In genomic region chr6:158259845-158260244, GRCh38 we compare ENCODE assay signal across 33 cellular contexts.
"Had no signal": no experiment of that assay in that cellular context is flagged by ENCODE, and none has a peak within 500 bp of the region (broad histone marks: within the 10 kb centered on the region; RNA-seq: fewer than 3 reads in every experiment).

No MANE protein-coding gene starts in this region.

- H3K27me3 Mint-ChIP-seq: naive B cell; naive thymus-derived CD8-positive, alpha-beta T cell; natural killer cell treated with Interleukin-12 subunit alpha and Interleukin-12 subunit beta and Interleukin-15 and Interleukin-18, amount 100 ng/mL, for 72 hours; progenitor cell of endocrine pancreas; stimulated activated memory B cell treated with anti-CD40 and anti-IgM and Interleukin-4, amounts not matched to agents 10 μg/mL and 1 μg/mL and 100 μg/mL, for 72 hours; stimulated activated naive CD8-positive, alpha-beta T cell treated with anti-CD3 and anti-CD28 coated beads, Interleukin-15, amount 100 ng/mL, for 72 hours; type B pancreatic cell had no signal

- H3K4me3 ChIP-seq: ovary, psoas muscle, skin epidermis, smooth muscle cell, spleen, suprapubic skin, testis, tibial artery, upper lobe of right lung, uterus had no signal

- H3K36me3 Mint-ChIP-seq: naive B cell; natural killer cell treated with Interleukin-12 subunit alpha and Interleukin-12 subunit beta and Interleukin-15 and Interleukin-18, amount 100 ng/mL, for 72 hours had no signal

- H3K27ac ChIP-seq: neutrophil, ovary, parathyroid adenoma, psoas muscle, skin epidermis, spleen, suprapubic skin, testis, tibial artery, upper lobe of right lung, uterus had no signal

- H3K9me3 ChIP-seq: neutrophil, ovary, psoas muscle, spleen, suprapubic skin, testis, tibial artery, upper lobe of right lung, uterus had no signal

- H2AFZ ChIP-seq: parathyroid adenoma had no signal

- H3K4me2 ChIP-seq: smooth muscle cell had no signal

- H3K36me3 ChIP-seq: neutrophil, ovary, suprapubic skin, tibial artery, upper lobe of right lung, uterus had no signal

- H3K4me3 Mint-ChIP-seq: naive thymus-derived CD8-positive, alpha-beta T cell; natural killer cell treated with Interleukin-12 subunit alpha and Interleukin-12 subunit beta and Interleukin-15 and Interleukin-18, amount 100 ng/mL, for 72 hours; nephron progenitor cell; neural crest cell; stimulated activated memory B cell treated with anti-CD40 and anti-IgM and Interleukin-4, amounts not matched to agents 10 μg/mL and 1 μg/mL and 100 μg/mL, for 72 hours; stimulated activated naive CD8-positive, alpha-beta T cell treated with anti-CD3 and anti-CD28 coated beads, Interleukin-15, amount 100 ng/mL, for 72 hours; type B pancreatic cell had no signal

- DNase-seq: naive B cell; naive thymus-derived CD8-positive, alpha-beta T cell; nephron progenitor cell; nucleus accumbens; ovary; posterior cingulate gyrus; psoas muscle; right cardiac atrium; spleen; stimulated activated CD4-positive, alpha-beta T cell treated with anti-CD3 and anti-CD28 coated beads, Interleukin-12 subunit alpha, Interleukin-12 subunit beta, amount 100 ng/mL, for 4 hours; stimulated activated CD4-positive, alpha-beta T cell treated with anti-CD3 and anti-CD28 coated beads, Interleukin-1b, Interleukin-23, amount 100 ng/mL, for 48 hours; stimulated activated CD4-positive, alpha-beta T cell treated with anti-CD3 and anti-CD28 coated beads, Interleukin-4, amount 100 ng/mL, for 1 hour; stimulated activated CD4-positive, alpha-beta T cell treated with anti-CD3 and anti-CD28 coated beads, Interleukin-4, amount 100 ng/mL, for 4 hours; stimulated activated CD8-positive, alpha-beta memory T cell treated with anti-CD3 and anti-CD28 coated beads, Interleukin-4, amount 100 ng/mL, for 48 hours; stimulated activated naive CD4-positive, alpha-beta T cell; stimulated activated naive CD8-positive, alpha-beta T cell treated with anti-CD3 and anti-CD28 coated beads, Interleukin-15, amount 100 ng/mL, for 72 hours; stimulated activated naive CD8-positive, alpha-beta T cell treated with anti-CD3 and anti-CD28 coated beads, Interleukin-15, Interleukin-2, amounts not matched to agents 100 U/mL and 50 U/mL, for 24 hours; substantia nigra; testis; tibial artery; upper lobe of right lung; uterus had no signal

- H3K27me3 ChIP-seq: neutrophil, ovary, spleen, suprapubic skin, testis, tibial artery, upper lobe of right lung, uterus had no signal

- H3K9ac ChIP-seq: parathyroid adenoma had no signal

- H3K9me3 Mint-ChIP-seq: naive B cell; naive thymus-derived CD8-positive, alpha-beta T cell; natural killer cell treated with Interleukin-12 subunit alpha and Interleukin-12 subunit beta and Interleukin-15 and Interleukin-18, amount 100 ng/mL, for 72 hours; neural crest cell; stimulated activated memory B cell treated with anti-CD40 and anti-IgM and Interleukin-4, amounts not matched to agents 10 μg/mL and 1 μg/mL and 100 μg/mL, for 72 hours; stimulated activated naive CD8-positive, alpha-beta T cell treated with anti-CD3 and anti-CD28 coated beads, Interleukin-15, amount 100 ng/mL, for 72 hours; type B pancreatic cell had no signal

- ATAC-seq: naive thymus-derived CD8-positive, alpha-beta T cell; natural killer cell treated with Interleukin-12 subunit alpha and Interleukin-12 subunit beta and Interleukin-15 and Interleukin-18, amount 100 ng/mL, for 72 hours; psoas muscle; right cardiac atrium; sciatic nerve; stimulated activated memory B cell treated with anti-CD40 and anti-IgM and Interleukin-4, amounts not matched to agents 10 μg/mL and 1 μg/mL and 100 μg/mL, for 72 hours; stimulated activated naive CD8-positive, alpha-beta T cell treated with anti-CD3 and anti-CD28 coated beads, Interleukin-15, amount 100 ng/mL, for 72 hours; stimulated activated naive CD8-positive, alpha-beta T cell treated with anti-CD3 and anti-CD28 coated beads, Interleukin-15, Interleukin-2, amounts not matched to agents 100 U/mL and 50 U/mL, for 24 hours; upper lobe of right lung had no signal

- H3K27ac Mint-ChIP-seq: natural killer cell treated with Interleukin-12 subunit alpha and Interleukin-12 subunit beta and Interleukin-15 and Interleukin-18, amount 100 ng/mL, for 72 hours; nephron progenitor cell; progenitor cell of endocrine pancreas; stimulated activated memory B cell treated with anti-CD40 and anti-IgM and Interleukin-4, amounts not matched to agents 10 μg/mL and 1 μg/mL and 100 μg/mL, for 72 hours; type B pancreatic cell had no signal
